ENCODE assay signal across 8 cellular contexts in genomic region chr5:73519531-73520283, GRCh38. TPM values are rescaled to one million over a fixed set of nuclear protein-coding genes. Genes with fewer than 3 reads are reported as not detected.
DNase-seq lines count a peak whose midpoint lies in the region; ATAC-seq and TF ChIP-seq lines count a peak whose summit lies in the region.

No MANE protein-coding gene starts in this region.

- DNase-seq in GM19240 (ENCODE audit: insufficient read length, low spot score) (peak; percentile 82), NCI-H510A (lab: John Stamatoyannopoulos, UW) (peak; percentile 40), cerebellum (ENCODE audit: low spot score) (peak; percentile 75), left lung (peak; percentile 47 to 53)
- peak; percentile 41 to 58 (median 52) for DNase-seq in stimulated activated CD4-positive, alpha-beta T cell treated with anti-CD3 and anti-CD28 coated beads, TNF-alpha, amount 100 ng/mL, for 24 hours (ENCODE audit: low read depth in 3 of 3)

- H3K4me3 ChIP-seq in left lung: no peak overlapping the region

- no peaks in the 10 kb centered on the region for H3K9me3 ChIP-seq in left lung

- H3K27me3 ChIP-seq in left lung: no peaks in the 10 kb centered on the region

- intact Hi-C loops in left lung (cut with DNase I): no loop called here

- H3K36me3 ChIP-seq in left lung: no peaks in the 10 kb centered on the region

- H3K27ac ChIP-seq in C4-2B: no peak overlapping the region
- no peak overlapping the region for H3K27ac ChIP-seq in left lung

- peak; percentile 96 for ATAC-seq in HG03432 (IDR thresholded peaks at IDR 0.05; ENCODE audit: unreplicated experiment)
- ATAC-seq in activated CD4-positive, CD25-positive, alpha-beta regulatory T cell treated with anti-CD3 and anti-CD28 coated beads, Interleukin-2, amount 50 U/mL, for 24 hours: peak; percentile 92 to 96
- peak; percentile 91 for ATAC-seq in left lung

- TF ChIP-seq CTCF in C4-2B (conservative IDR thresholded peaks at IDR 0.05) (peak; percentile 93), left lung (IDR thresholded peaks at IDR 0.05) (peak; percentile 47 to 81)

- H3K4me1 ChIP-seq in left lung: peaks cover 0 to 1% of the 10 kb centered on the region in 2 donors

RNA-seq across cellular contexts. Expression of gene BTF3, which starts 21.5 kb away (rescaled TPM):
- total RNA-seq in cerebellum (194 TPM), left lung (100 to 1,000 TPM; 353 to 421 TPM)

RNA-seq across cellular contexts. Expression of gene ANKRA2, which starts 45.7 kb away (rescaled TPM):
- total RNA-seq in cerebellum: 39.8 TPM
- total RNA-seq in left lung: 10 to 100 TPM; 11.9 to 13.8 TPM

RNA-seq across cellular contexts. Expression of gene UTP15, which starts 45.8 kb away (rescaled TPM):
- 28.9 TPM for total RNA-seq in cerebellum
- 10 to 100 TPM; 10.9 to 15.8 TPM for total RNA-seq in left lung
